ENCODE assay signal across 8 cellular contexts in genomic region chr3:138434875-138435772, GRCh38. TPM values are rescaled to one million over a fixed set of nuclear protein-coding genes. Genes with fewer than 3 reads are reported as not detected.
DNase-seq lines count a peak whose midpoint lies in the region; FAIRE-seq and TF ChIP-seq lines count a peak whose summit lies in the region.

No MANE protein-coding gene starts in this region.

- DNase-seq in COR-L47 (lab: John Stamatoyannopoulos, UW) (peak; percentile 50), NCI-H146 treated with DMSO at 0.1 percent for 48 hours (lab: John Stamatoyannopoulos, UW; ENCODE audit: unreplicated experiment) (peak; percentile 60), endothelial cell of umbilical vein (ENCODE audit: low read depth, low spot score) (no peak), myocyte (ENCODE audit: low read depth) (peak; percentile 73), NOMO-1 treated with dmso at 0.1 percent for 144 hours (lab: John Stamatoyannopoulos, UW; ENCODE audit: unreplicated experiment) (no peak), RWPE1 (ENCODE audit: low spot score) (no peak), kidney glomerular epithelial cell (lab: John Stamatoyannopoulos, UW) (no peak), GDM1 (lab: John Stamatoyannopoulos, UW) (no peak)

- H3K4me2 ChIP-seq in endothelial cell of umbilical vein (ENCODE audit: insufficient read depth, low read length), result peak overlapping the region; percentile 69

- H3K27me3 ChIP-seq in endothelial cell of umbilical vein (ENCODE audit: control insufficient read depth in 2 of 2, insufficient read depth in 2 of 2, low read length in 2 of 2), result peaks cover 39 to 41% of the 10 kb centered on the region in 2 experiments

- H3K4me1 ChIP-seq in endothelial cell of umbilical vein (ENCODE audit: control insufficient read depth, extremely low read depth, insufficient read depth, low read length), result peaks cover 16% of the 10 kb centered on the region

- H3K27ac ChIP-seq in endothelial cell of umbilical vein (ENCODE audit: insufficient read depth, low read depth, low read length) (no peak overlapping the region), RWPE1 (no peak overlapping the region)

- POLR2A ChIA-PET in endothelial cell of umbilical vein (lab: Charles Lee) (no interaction called here), RWPE1 (lab: Yijun Ruan, JAX; ENCODE audit: low non-redundant PET) (no interaction called here)

- peak overlapping the region; percentile 23 for H2AFZ ChIP-seq in endothelial cell of umbilical vein (ENCODE audit: low read depth, low read length)

- H4K20me1 ChIP-seq in endothelial cell of umbilical vein (replicated peaks; ENCODE audit: control insufficient read depth, extremely low read depth, insufficient read depth, low read length), result no peaks in the 10 kb centered on the region

- dilution Hi-C loops in endothelial cell of umbilical vein (cut with MboI; ENCODE audit: extremely low pct_ligation_motif_present, low sequenced_read_pairs), result no loop called here

- H3K79me2 ChIP-seq in endothelial cell of umbilical vein (ENCODE audit: control insufficient read depth, insufficient read depth, low read length), result no peaks in the 10 kb centered on the region

- peak overlapping the region; percentile 10 to 22 (median 16) for H3K4me3 ChIP-seq in endothelial cell of umbilical vein (replicated peaks in 1 of 3; ENCODE audit: insufficient read depth in 1 of 3, low read depth in 1 of 3, low read length in 3 of 3)

- H3K9me1 ChIP-seq in endothelial cell of umbilical vein (replicated peaks; ENCODE audit: control insufficient read depth, extremely low read depth, insufficient read depth, low read length), result no peaks in the 10 kb centered on the region

- no peaks in the 10 kb centered on the region for H3K36me3 ChIP-seq in endothelial cell of umbilical vein (ENCODE audit: control insufficient read depth in 2 of 2, extremely low read depth in 1 of 2, insufficient read depth in 2 of 2, low read length in 2 of 2)

- TF ChIP-seq POLR2A in endothelial cell of umbilical vein (IDR thresholded peaks at IDR 0.05; ENCODE audit: low read depth, low read length), result no peak

- BruUV-seq in endothelial cell of umbilical vein (replicated peaks; lab: Mats Ljungman, UMichigan), result no TSS peak

- no peak for FAIRE-seq in endothelial cell of umbilical vein (lab: Jason Lieb, UNC)

- CTCF ChIA-PET in endothelial cell of umbilical vein (lab: Charles Lee) (interaction anchor here (1.4 to 1.5 kb wide), 4 partner anchors 18 to 501 kb away, joined by 4 to 7 read pairs (median 6); no protein-coding TSS in a partner anchor), RWPE1 (lab: Yijun Ruan, JAX) (interaction anchor here (0.5 to 0.7 kb wide), 3 partner anchors 16 to 255 kb away, joined by 3 to 4 read pairs (median 3); no protein-coding TSS in a partner anchor)

- intact Hi-C loops in endothelial cell of umbilical vein (cut with micrococcal nuclease), result no loop called here

- H3K9me3 ChIP-seq in endothelial cell of umbilical vein (replicated peaks; ENCODE audit: control insufficient read depth, insufficient read depth, low read length), result no peaks in the 10 kb centered on the region

- H3K9ac ChIP-seq in endothelial cell of umbilical vein (replicated peaks; ENCODE audit: extremely low read depth, insufficient read depth, low read length), result no peak overlapping the region

- TF ChIP-seq CTCF in endothelial cell of umbilical vein (IDR thresholded peaks at IDR 0.05; ENCODE audit: extremely low read depth in 1 of 2, insufficient read depth in 1 of 2, low read depth in 1 of 2, low read length in 2 of 2) (no peak), RWPE1 (conservative IDR thresholded peaks at IDR 0.05; ENCODE audit: low read depth) (no peak)

TF ChIP-seq in endothelial cell of umbilical vein, 7 proteins besides CTCF, POLR2A, EP300 and RAD21:
- TF ChIP-seq GATA2 (IDR thresholded peaks at IDR 0.05; ENCODE audit: insufficient read depth, insufficient read length, low read depth, low read length) (no peak), POLR2AphosphoS5 (IDR thresholded peaks at IDR 0.05; ENCODE audit: insufficient read depth, low read depth, low read length) (no peak), JUN (IDR thresholded peaks at IDR 0.05; ENCODE audit: borderline replicate concordance, insufficient read depth, insufficient read length, low read depth) (no peak), FOS (IDR thresholded peaks at IDR 0.05; ENCODE audit: borderline replicate concordance, insufficient read depth, low read length) (no peak), MYC (IDR thresholded peaks at IDR 0.05; ENCODE audit: low read depth, low read length) (no peak), EZH2 (IDR thresholded peaks at IDR 0.05; ENCODE audit: borderline replicate concordance, low read depth, low read length, severe bottlenecking) (peak; percentile 94)
- TF ChIP-seq, protein P1, sequence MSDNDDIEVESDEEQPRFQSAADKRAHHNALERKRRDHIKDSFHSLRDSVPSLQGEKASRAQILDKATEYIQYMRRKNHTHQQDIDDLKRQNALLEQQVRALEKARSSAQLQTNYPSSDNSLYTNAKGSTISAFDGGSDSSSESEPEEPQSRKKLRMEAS (IDR thresholded peaks at IDR 0.05; ENCODE audit: insufficient read depth, insufficient read length), result no peak
TF ChIP-seq in endothelial cell of umbilical vein: peak in this region for 1.

RNA-seq across cellular contexts. Expression of gene ESYT3, which starts 0.7 kb away (rescaled TPM):
- total RNA-seq in endothelial cell of umbilical vein (not detected in 2 replicates), myocyte (1.7 and 2.8 TPM in 2 replicates)
- polyA plus RNA-seq in endothelial cell of umbilical vein, result not detected in 2 replicates
- polyA plus RNA-seq in endothelial cell of umbilical vein (2011; cell fraction: cytosol; rRNA removed), result not detected in 2 replicates
- 0.14 TPM in 1 of 2 replicates, not detected in the other for polyA plus RNA-seq in endothelial cell of umbilical vein (2011; cell fraction: nucleus; rRNA removed)
- not detected in 2 replicates for polyA plus RNA-seq in endothelial cell of umbilical vein (2012)
- polyA minus RNA-seq in endothelial cell of umbilical vein, result not detected in 2 replicates
- 0.82 TPM for polyA minus RNA-seq in endothelial cell of umbilical vein (2011; cell fraction: cytosol; rRNA and poly(A)+ RNA removed)
- 0.10 TPM in 1 of 2 replicates, not detected in the other for polyA minus RNA-seq in endothelial cell of umbilical vein (2011; cell fraction: nucleus; rRNA and poly(A)+ RNA removed)
- 8.6 TPM for polyA plus RNA-seq in myocyte (2012)

Comparison
In these comparisons a context has a peak if more than half of its experiments do, and no peak if none do; other contexts are left out.
1. DNase-seq: peak in COR-L47 (single experiment), NCI-H146 treated with DMSO at 0.1 percent for 48 hours (single experiment) and myocyte (single experiment); none in endothelial cell of umbilical vein (single experiment), NOMO-1 treated with dmso at 0.1 percent for 144 hours (single experiment), RWPE1 (single experiment), kidney glomerular epithelial cell (single experiment) and GDM1 (single experiment).